Comparison of ENCODE assay signal across 18 cellular contexts in genomic region chr4:48180234-48180633, GRCh38. TPM values are rescaled to one million over a fixed set of nuclear protein-coding genes. Genes with fewer than 3 reads are reported as not detected.
DNase-seq lines count a peak whose midpoint lies in the region; ATAC-seq and TF ChIP-seq lines count a peak whose summit lies in the region.
"Had no signal": no experiment of that assay in that cellular context is flagged by ENCODE, and none has a peak within 500 bp of the region (broad histone marks: within the 10 kb centered on the region; RNA-seq: fewer than 3 reads in every experiment).

No MANE protein-coding gene starts in this region.

- H3K36me3 Mint-ChIP-seq in activated CD8-positive, alpha-beta T cell treated with anti-CD3 and anti-CD28 coated beads for 36 hours (ENCODE audit: low read depth), result peaks cover 2% of the 10 kb centered on the region
- no peaks in the 10 kb centered on the region for H3K36me3 Mint-ChIP-seq in activated CD8-positive, alpha-beta T cell treated with anti-CD3 and anti-CD28 coated beads, Interleukin-2, amount 10 ng/mL, durations not matched to agents 7 days and 5 days (ENCODE audit: low read depth)
- H3K36me3 Mint-ChIP-seq in WTC11 (peaks cover 13% of the 10 kb centered on the region), immature natural killer cell (peaks cover 0 to 6% (median under 1%) of the 10 kb centered on the region in 3 donors)

- H3F3A ChIP-seq in MM.1S (ENCODE audit: insufficient read depth, low read length), result peaks cover 53% of the 10 kb centered on the region

- H3K27me3 Mint-ChIP-seq in activated CD8-positive, alpha-beta T cell treated with anti-CD3 and anti-CD28 coated beads for 36 hours, result no peaks in the 10 kb centered on the region
- H3K27me3 Mint-ChIP-seq in activated CD8-positive, alpha-beta T cell treated with anti-CD3 and anti-CD28 coated beads, Interleukin-2, amount 10 ng/mL, durations not matched to agents 7 days and 5 days (ENCODE audit: low read depth), result no peaks in the 10 kb centered on the region
- H3K27me3 Mint-ChIP-seq in WTC11 (ENCODE audit: low read depth), result no peaks in the 10 kb centered on the region
- no peaks in the 10 kb centered on the region for H3K27me3 Mint-ChIP-seq in immature natural killer cell (ENCODE audit: low read depth in 3 of 3)

- H3K9ac ChIP-seq in MM.1S (ENCODE audit: low read length), result peak overlapping the region; percentile 72

- H3K9me3 Mint-ChIP-seq in activated CD8-positive, alpha-beta T cell treated with anti-CD3 and anti-CD28 coated beads for 36 hours, result peaks cover 6% of the 10 kb centered on the region
- no peaks in the 10 kb centered on the region for H3K9me3 Mint-ChIP-seq in activated CD8-positive, alpha-beta T cell treated with anti-CD3 and anti-CD28 coated beads, Interleukin-2, amount 10 ng/mL, durations not matched to agents 7 days and 5 days (ENCODE audit: insufficient read depth)
- H3K9me3 Mint-ChIP-seq in WTC11, result peaks cover 10% of the 10 kb centered on the region; the same call in 1 of the 2 replicates
- H3K9me3 Mint-ChIP-seq in immature natural killer cell, result no peaks in the 10 kb centered on the region

- H3K79me2 ChIP-seq in MM.1S (ENCODE audit: low read length), result peaks cover 96% of the 10 kb centered on the region

- intact Hi-C loops in activated CD8-positive, alpha-beta T cell treated with anti-CD3 and anti-CD28 coated beads for 36 hours (cut with micrococcal nuclease), result no loop called here

- CTCF ChIA-PET in activated CD8-positive, alpha-beta T cell treated with anti-CD3 and anti-CD28 coated beads for 36 hours (lab: Charles Lee), result no interaction called here
- CTCF ChIA-PET in activated CD8-positive, alpha-beta T cell treated with anti-CD3 and anti-CD28 coated beads, Interleukin-2, amount 10 ng/mL, durations not matched to agents 7 days and 5 days (lab: Charles Lee), result no interaction called here
- CTCF ChIA-PET in WTC11 (lab: Charles Lee), result no interaction called here

- H4K20me1 ChIP-seq in MM.1S (ENCODE audit: insufficient read depth, low read length), result 0 out of 2 replicates have a peak, but pooled peaks cover 6% of the 10 kb centered on the region

- H3K27ac ChIP-seq in MM.1S (ENCODE audit: low read length), result peak overlapping the region; percentile 96
- H3K27ac ChIP-seq: epithelial cell of prostate, tibial nerve had no signal

- H3K4me1 Mint-ChIP-seq in activated CD8-positive, alpha-beta T cell treated with anti-CD3 and anti-CD28 coated beads for 36 hours (ENCODE audit: low read depth), result peaks cover 26% of the 10 kb centered on the region
- peaks cover 12% of the 10 kb centered on the region for H3K4me1 Mint-ChIP-seq in activated CD8-positive, alpha-beta T cell treated with anti-CD3 and anti-CD28 coated beads, Interleukin-2, amount 10 ng/mL, durations not matched to agents 7 days and 5 days (ENCODE audit: low read depth)
- H3K4me1 Mint-ChIP-seq in WTC11 (peaks cover 81% of the 10 kb centered on the region), immature natural killer cell (peaks cover 0 to 2% of the 10 kb centered on the region in 2 donors)

- peak; percentile 45 for ATAC-seq in activated CD8-positive, alpha-beta T cell treated with anti-CD3 and anti-CD28 coated beads for 36 hours
- no peak for ATAC-seq in activated CD8-positive, alpha-beta T cell treated with anti-CD3 and anti-CD28 coated beads, Interleukin-2, amount 10 ng/mL, durations not matched to agents 7 days and 5 days
- no peak for ATAC-seq in WTC11
- peak; percentile 24 for ATAC-seq in omental fat pad (ENCODE audit: low FRiP score)
- no peak for ATAC-seq in HG03354 (IDR thresholded peaks at IDR 0.05; ENCODE audit: poor library complexity, severe bottlenecking, unreplicated experiment)
- ATAC-seq: HepG2 had no signal

- H3K4me3 ChIP-seq in MM.1S (ENCODE audit: low read length), result no peak overlapping the region
- H3K4me3 ChIP-seq: tibial nerve had no signal

- H3K4me3 Mint-ChIP-seq in activated CD8-positive, alpha-beta T cell treated with anti-CD3 and anti-CD28 coated beads for 36 hours, result no peak overlapping the region
- H3K4me3 Mint-ChIP-seq in activated CD8-positive, alpha-beta T cell treated with anti-CD3 and anti-CD28 coated beads, Interleukin-2, amount 10 ng/mL, durations not matched to agents 7 days and 5 days, result no peak overlapping the region
- H3K4me3 Mint-ChIP-seq in WTC11 (no peak overlapping the region), immature natural killer cell (no peak overlapping the region)

- no peak for TF ChIP-seq CTCF in activated CD8-positive, alpha-beta T cell treated with anti-CD3 and anti-CD28 coated beads for 36 hours (IDR thresholded peaks at IDR 0.05)
- TF ChIP-seq CTCF in MM.1S (IDR thresholded peaks at IDR 0.05; ENCODE audit: low read length), result no peak
- no peak for TF ChIP-seq CTCF in WTC11 (IDR thresholded peaks at IDR 0.05)
- TF ChIP-seq CTCF in omental fat pad (IDR thresholded peaks at IDR 0.05), result no peak

- no peak overlapping the region for H2AFZ ChIP-seq in MM.1S (ENCODE audit: low read length)

- no peaks in the 10 kb centered on the region for H3K9me2 ChIP-seq in MM.1S (replicated peaks; ENCODE audit: insufficient read depth, low read length)

- H3K4me1 ChIP-seq in MM.1S (ENCODE audit: low read length), result peaks cover 91% of the 10 kb centered on the region
- H3K4me1 ChIP-seq: tibial nerve had no signal

- H3K36me3 ChIP-seq in MM.1S (replicated peaks; ENCODE audit: insufficient read depth, low read length), result peaks cover 17% of the 10 kb centered on the region

- no peak for DNase-seq in activated CD8-positive, alpha-beta T cell treated with anti-CD3 and anti-CD28 coated beads for 36 hours
- no peak for DNase-seq in activated CD8-positive, alpha-beta T cell treated with anti-CD3 and anti-CD28 coated beads, Interleukin-2, amount 10 ng/mL, durations not matched to agents 7 days and 5 days
- DNase-seq in MM.1S (no peak), WTC11 (ENCODE audit: low spot score) (no peak), omental fat pad (ENCODE audit: low spot score) (no peak), immature natural killer cell (no peak), AG20443 (ENCODE audit: low spot score) (no peak)
- DNase-seq: activated CD4-positive, alpha-beta T cell treated with anti-CD3 and anti-CD28 coated beads, Interleukin-2, amount 50 U/mL, for 1 hour; activated naive CD4-positive, alpha-beta T cell treated with anti-CD3 and anti-CD28 coated beads, Interleukin-2, amount 50 U/mL, for 16 hours; activated T-cell treated with anti-CD3 and anti-CD28 coated beads for 4 hours; dermis blood vessel endothelial cell; NCI-H1105; NCI-H748 treated with DMSO at 0.1 percent for 48 hours; stimulated activated naive CD4-positive, alpha-beta T cell had no signal

- H3K27me3 ChIP-seq in MM.1S (replicated peaks; ENCODE audit: insufficient read depth, low read length), result no peaks in the 10 kb centered on the region
- H3K27me3 ChIP-seq: tibial nerve had no signal

- H3K27ac Mint-ChIP-seq in activated CD8-positive, alpha-beta T cell treated with anti-CD3 and anti-CD28 coated beads for 36 hours, result no peak overlapping the region
- no peak overlapping the region for H3K27ac Mint-ChIP-seq in activated CD8-positive, alpha-beta T cell treated with anti-CD3 and anti-CD28 coated beads, Interleukin-2, amount 10 ng/mL, durations not matched to agents 7 days and 5 days
- peak overlapping the region; percentile 15 for H3K27ac Mint-ChIP-seq in WTC11
- H3K27ac Mint-ChIP-seq in immature natural killer cell, result no peak overlapping the region

- no peaks in the 10 kb centered on the region for H3K9me3 ChIP-seq in MM.1S (replicated peaks; ENCODE audit: insufficient read depth, low read length)
- H3K9me3 ChIP-seq: tibial nerve had no signal

- POLR2A ChIA-PET in activated CD8-positive, alpha-beta T cell treated with anti-CD3 and anti-CD28 coated beads for 36 hours (lab: Charles Lee), result interaction anchor here (1.4 kb wide), 1 partner anchor 144 kb away, joined by 4 read pairs; no protein-coding TSS in a partner anchor
- POLR2A ChIA-PET in activated CD8-positive, alpha-beta T cell treated with anti-CD3 and anti-CD28 coated beads, Interleukin-2, amount 10 ng/mL, durations not matched to agents 7 days and 5 days (lab: Charles Lee), result no interaction called here
- POLR2A ChIA-PET in WTC11 (lab: Charles Lee), result no interaction called here

- peak overlapping the region; percentile 67 for H3K4me2 ChIP-seq in MM.1S (ENCODE audit: low read depth, low read length)

TF ChIP-seq in WTC11, 78 proteins besides CTCF, POLR2A, EP300 and RAD21 (continues in another document):
- TF ChIP-seq SOX15 (CRISPR knock-in tag; IDR thresholded peaks at IDR 0.05) (no peak), EMX1 (CRISPR knock-in tag; IDR thresholded peaks at IDR 0.05) (no peak), ATF3 (CRISPR knock-in tag; conservative IDR thresholded peaks at IDR 0.05) (no peak), SMAD4 (CRISPR knock-in tag; IDR thresholded peaks at IDR 0.05) (no peak), STAT6 (CRISPR knock-in tag; conservative IDR thresholded peaks at IDR 0.05; ENCODE audit: low read depth) (no peak)

RNA-seq across cellular contexts. Expression of gene TXK, which starts 46.2 kb away (rescaled TPM):
- total RNA-seq in activated CD8-positive, alpha-beta T cell treated with anti-CD3 and anti-CD28 coated beads for 36 hours, result 10 to 100 TPM; 20.6 to 23.5 TPM
- total RNA-seq in activated CD8-positive, alpha-beta T cell treated with anti-CD3 and anti-CD28 coated beads, Interleukin-2, amount 10 ng/mL, durations not matched to agents 7 days and 5 days, result 10 to 100 TPM; 60.6 to 63.6 TPM
- total RNA-seq in WTC11 (2021), result 0.39 to 0.70 TPM (median 0.41 TPM) in 3 replicates
- 1 to 10 TPM; 1.8 to 3.5 (median 2.8) TPM for total RNA-seq in omental fat pad
- 100 to 1,000 TPM; 176 to 314 (median 243) TPM for polyA plus RNA-seq in immature natural killer cell
- total RNA-seq: HepG2 had no signal
- polyA plus RNA-seq: HepG2 had no signal

Comparison
In these comparisons a context has a peak if more than half of its experiments do, and no peak if none do; other contexts are left out.
1. ATAC-seq: peak in activated CD8-positive, alpha-beta T cell treated with anti-CD3 and anti-CD28 coated beads for 36 hours (single experiment) and omental fat pad (single experiment); none in activated CD8-positive, alpha-beta T cell treated with anti-CD3 and anti-CD28 coated beads, Interleukin-2, amount 10 ng/mL, durations not matched to agents 7 days and 5 days (single experiment), WTC11 (single experiment) and HG03354 (single experiment).
2. RNA of gene TXK, which starts 46.2 kb away (total RNA-seq): 60.6 to 63.6 TPM in activated CD8-positive, alpha-beta T cell treated with anti-CD3 and anti-CD28 coated beads, Interleukin-2, amount 10 ng/mL, durations not matched to agents 7 days and 5 days and 20.6 to 23.5 TPM in activated CD8-positive, alpha-beta T cell treated with anti-CD3 and anti-CD28 coated beads for 36 hours; 1.8 to 3.5 TPM in omental fat pad and 0.39 to 0.70 TPM in WTC11; every median in the first group is over 4 times any median in the second.